ENCODE assay signal across 10 cellular contexts in the genomic region with DNA sequence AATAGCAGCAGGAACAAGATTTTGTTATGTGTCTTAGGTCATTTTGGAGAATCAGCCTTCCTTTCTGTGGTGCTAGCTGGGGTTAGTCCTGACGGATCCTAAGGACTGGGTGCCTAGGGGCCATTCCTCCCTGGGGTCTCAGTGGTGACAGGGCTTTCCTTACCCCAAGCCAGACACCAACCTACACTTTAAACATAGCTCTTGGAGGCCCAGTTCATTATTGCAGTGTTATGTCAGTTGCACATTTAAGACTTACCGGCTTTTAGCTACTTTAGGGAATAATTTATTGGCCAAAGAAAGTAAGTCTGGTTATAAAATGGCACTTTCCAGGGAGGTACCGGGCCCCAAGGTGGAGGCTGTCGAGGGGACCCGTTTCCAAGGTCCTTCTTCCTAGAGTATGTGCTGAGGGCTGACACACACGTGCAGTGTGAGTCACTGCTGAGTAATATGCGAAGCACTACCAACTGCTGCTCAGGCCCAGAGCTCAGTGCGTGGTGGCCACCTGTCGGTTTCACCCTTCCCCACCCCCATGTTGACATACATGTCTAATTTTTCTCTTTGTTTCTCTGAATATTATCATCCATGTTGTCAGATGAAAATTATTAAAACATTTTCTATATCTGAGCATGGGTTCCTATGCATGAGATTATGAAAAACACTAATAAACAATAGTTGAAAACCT. TPM values are rescaled to one million over a fixed set of nuclear protein-coding genes. Genes with fewer than 3 reads are reported as not detected.
A peak's percentile ranks its signal among the peaks of the same experiment; 100 is the strongest.
DNase-seq lines count a peak whose midpoint lies in the region; ATAC-seq, FAIRE-seq and TF ChIP-seq lines count a peak whose summit lies in the region.
"Had no signal": no experiment of that assay in that cellular context is flagged by ENCODE, and none has a peak within 500 bp of the region (broad histone marks: within the 10 kb centered on the region; RNA-seq: fewer than 3 reads in every experiment).

No MANE protein-coding gene starts in this region.

- peak; percentile 97 for ATAC-seq in GM21717 (IDR thresholded peaks at IDR 0.05; ENCODE audit: unreplicated experiment)

- DNase-seq in GM12892 (ENCODE audit: insufficient read length), result no peak
- DNase-seq in adipocyte (ENCODE audit: low read depth), result peak; percentile 29
- peak; percentile 74 for DNase-seq in stimulated activated CD4-positive, alpha-beta T cell treated with anti-CD3 and anti-CD28 coated beads, Interleukin-15, amount 100 ng/mL, for 24 hours
- no peak for DNase-seq in hypothalamus (lab: John Stamatoyannopoulos, UW)
- no peak for DNase-seq in NCI-H1436 treated with DMSO at 0.1 percent for 48 hours (lab: John Stamatoyannopoulos, UW)
- DNase-seq in CD8-positive, alpha-beta memory T cell, result no peak
- DNase-seq: T-cell had no signal

- no peak for TF ChIP-seq POLR2A in GM12892 (IDR thresholded peaks at IDR 0.05; ENCODE audit: low read depth, low read length)

- no peaks in the 10 kb centered on the region for H3K27me3 ChIP-seq in HUES48 (ENCODE audit: control insufficient read depth, insufficient read depth, low read length)
- no peaks in the 10 kb centered on the region for H3K27me3 ChIP-seq in adipocyte (replicated peaks; ENCODE audit: control insufficient read depth, insufficient read depth, low read length)
- H3K27me3 ChIP-seq in CD8-positive, alpha-beta memory T cell (ENCODE audit: insufficient read depth, low read length, poor library complexity, severe bottlenecking), result no peaks in the 10 kb centered on the region
- H3K27me3 ChIP-seq: neutrophil had no signal

- H3K36me3 ChIP-seq in HUES48 (ENCODE audit: control insufficient read depth, insufficient read depth, low read length) (peaks cover 68% of the 10 kb centered on the region), adipocyte (ENCODE audit: control insufficient read depth, insufficient read depth, low read length, severe bottlenecking) (peaks cover 25% of the 10 kb centered on the region)
- peaks cover 8% of the 10 kb centered on the region for H3K36me3 ChIP-seq in CD8-positive, alpha-beta memory T cell (ENCODE audit: insufficient read depth, low read length)

- H3K27ac Mint-ChIP-seq in CD8-positive, alpha-beta memory T cell, result peak overlapping the region in 1 of 8 donors; percentile 32

- no peak overlapping the region for H3K9ac ChIP-seq in HUES48 (ENCODE audit: low read depth, low read length)
- H3K9ac ChIP-seq in adipocyte (ENCODE audit: low read length), result no peak overlapping the region

- H3K4me1 ChIP-seq in HUES48 (ENCODE audit: control insufficient read depth, insufficient read depth, low read length) (no peaks in the 10 kb centered on the region), adipocyte (ENCODE audit: control insufficient read depth, insufficient read depth, low read length) (peaks cover 15% of the 10 kb centered on the region)
- no peaks in the 10 kb centered on the region for H3K4me1 ChIP-seq in CD8-positive, alpha-beta memory T cell (ENCODE audit: insufficient read depth, low read length)

- CTCF ChIA-PET in CD8-positive, alpha-beta memory T cell (lab: Charles Lee), result no interaction called here

- no peaks in the 10 kb centered on the region for H3K27me3 Mint-ChIP-seq in CD8-positive, alpha-beta memory T cell
- H3K27me3 Mint-ChIP-seq: T-cell had no signal

- H3K9me3 ChIP-seq in HUES48 (ENCODE audit: control insufficient read depth, insufficient read depth, low read length) (no peaks in the 10 kb centered on the region), adipocyte (ENCODE audit: control insufficient read depth, low read length) (no peaks in the 10 kb centered on the region)
- H3K9me3 ChIP-seq in CD8-positive, alpha-beta memory T cell (ENCODE audit: low read length), result no peaks in the 10 kb centered on the region
- H3K9me3 ChIP-seq: neutrophil had no signal

- H3K4me1 Mint-ChIP-seq in CD8-positive, alpha-beta memory T cell, result no peaks in the 10 kb centered on the region
- H3K4me1 Mint-ChIP-seq: T-cell had no signal

- H3K27ac ChIP-seq in HUES48 (ENCODE audit: low read depth, low read length), result peak overlapping the region; percentile 50
- no peak overlapping the region for H3K27ac ChIP-seq in CD8-positive, alpha-beta memory T cell (ENCODE audit: low read depth, low read length)
- H3K27ac ChIP-seq: neutrophil had no signal

- POLR2A ChIA-PET in CD8-positive, alpha-beta memory T cell (lab: Charles Lee), result no interaction called here

- no peaks in the 10 kb centered on the region for H3K9me3 Mint-ChIP-seq in CD8-positive, alpha-beta memory T cell
- H3K9me3 Mint-ChIP-seq: T-cell had no signal

- FAIRE-seq in GM12892 (lab: Jason Lieb, UNC), result peak; percentile 77

- H3K4me3 Mint-ChIP-seq in CD8-positive, alpha-beta memory T cell, result no peak overlapping the region
- H3K4me3 Mint-ChIP-seq: T-cell had no signal

- peaks cover 0 to 74% (median 32%) of the 10 kb centered on the region in 3 donors for H3K36me3 Mint-ChIP-seq in CD8-positive, alpha-beta memory T cell

- H3K4me3 ChIP-seq in HUES48 (ENCODE audit: low read depth, low read length) (no peak overlapping the region), adipocyte (ENCODE audit: low read length) (no peak overlapping the region)
- no peak overlapping the region for H3K4me3 ChIP-seq in CD8-positive, alpha-beta memory T cell (ENCODE audit: low read length)

RNA-seq across cellular contexts. Expression of a gene that starts 37.0 kb away (rescaled TPM):
- polyA plus RNA-seq in GM12892 (2012; ENCODE audit: missing spikeins), result 0.21 TPM
- under 1 TPM; 0.88 to 0.93 TPM for total RNA-seq in CD8-positive, alpha-beta memory T cell
- 0.12 TPM for polyA plus RNA-seq in CD8-positive, alpha-beta memory T cell

Comparison
In these comparisons a context has a peak if more than half of its experiments do, and no peak if none do; other contexts are left out.
1. DNase-seq: peak in adipocyte (single experiment) and stimulated activated CD4-positive, alpha-beta T cell treated with anti-CD3 and anti-CD28 coated beads, Interleukin-15, amount 100 ng/mL, for 24 hours (single experiment); none in GM12892 (single experiment), hypothalamus (0 of 51), NCI-H1436 treated with DMSO at 0.1 percent for 48 hours (single experiment) and CD8-positive, alpha-beta memory T cell (0 of 5).